1 cellular context compared by ENCODE assay signal in genomic region chr16:54628796-54629625, GRCh38.
A peak's percentile ranks its signal among the peaks of the same experiment; 100 is the strongest.
TF ChIP-seq lines count a peak whose summit lies in the region.

No MANE protein-coding gene starts in this region.

TF ChIP-seq in HepG2, 621 proteins besides CTCF, POLR2A, EP300 and RAD21 (continued from another document and continues in another):
- no peak for TF ChIP-seq ZNF564 (CRISPR knock-in tag; IDR thresholded peaks at IDR 0.05)
- TF ChIP-seq MXD3 (CRISPR knock-in tag; IDR thresholded peaks at IDR 0.05), result no peak
- peak; percentile 70 for TF ChIP-seq MEF2D (CRISPR knock-in tag; IDR thresholded peaks at IDR 0.05)
- TF ChIP-seq ZNF446 (CRISPR knock-in tag; IDR thresholded peaks at IDR 0.05), result no peak
- TF ChIP-seq ZFP1 (CRISPR knock-in tag; IDR thresholded peaks at IDR 0.05), result 0 out of 2 replicates have a peak, but pooled peaks have one; percentile 64
- TF ChIP-seq, protein P1, sequence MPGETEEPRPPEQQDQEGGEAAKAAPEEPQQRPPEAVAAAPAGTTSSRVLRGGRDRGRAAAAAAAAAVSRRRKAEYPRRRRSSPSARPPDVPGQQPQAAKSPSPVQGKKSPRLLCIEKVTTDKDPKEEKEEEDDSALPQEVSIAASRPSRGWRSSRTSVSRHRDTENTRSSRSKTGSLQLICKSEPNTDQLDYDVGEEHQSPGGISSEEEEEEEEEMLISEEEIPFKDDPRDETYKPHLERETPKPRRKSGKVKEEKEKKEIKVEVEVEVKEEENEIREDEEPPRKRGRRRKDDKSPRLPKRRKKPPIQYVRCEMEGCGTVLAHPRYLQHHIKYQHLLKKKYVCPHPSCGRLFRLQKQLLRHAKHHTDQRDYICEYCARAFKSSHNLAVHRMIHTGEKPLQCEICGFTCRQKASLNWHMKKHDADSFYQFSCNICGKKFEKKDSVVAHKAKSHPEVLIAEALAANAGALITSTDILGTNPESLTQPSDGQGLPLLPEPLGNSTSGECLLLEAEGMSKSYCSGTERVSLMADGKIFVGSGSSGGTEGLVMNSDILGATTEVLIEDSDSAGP (CRISPR knock-in tag; IDR thresholded peaks at IDR 0.05; ENCODE audit: borderline replicate concordance), result no peak; the same call in 1 of the 2 replicates
- TF ChIP-seq, protein P2, sequence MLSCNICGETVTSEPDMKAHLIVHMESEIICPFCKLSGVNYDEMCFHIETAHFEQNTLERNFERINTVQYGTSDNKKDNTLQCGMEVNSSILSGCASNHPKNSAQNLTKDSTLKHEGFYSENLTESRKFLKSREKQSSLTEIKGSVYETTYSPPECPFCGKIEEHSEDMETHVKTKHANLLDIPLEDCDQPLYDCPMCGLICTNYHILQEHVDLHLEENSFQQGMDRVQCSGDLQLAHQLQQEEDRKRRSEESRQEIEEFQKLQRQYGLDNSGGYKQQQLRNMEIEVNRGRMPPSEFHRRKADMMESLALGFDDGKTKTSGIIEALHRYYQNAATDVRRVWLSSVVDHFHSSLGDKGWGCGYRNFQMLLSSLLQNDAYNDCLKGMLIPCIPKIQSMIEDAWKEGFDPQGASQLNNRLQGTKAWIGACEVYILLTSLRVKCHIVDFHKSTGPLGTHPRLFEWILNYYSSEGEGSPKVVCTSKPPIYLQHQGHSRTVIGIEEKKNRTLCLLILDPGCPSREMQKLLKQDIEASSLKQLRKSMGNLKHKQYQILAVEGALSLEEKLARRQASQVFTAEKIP (CRISPR knock-in tag; IDR thresholded peaks at IDR 0.05; ENCODE audit: borderline replicate concordance), result no peak
- no peak for TF ChIP-seq PRDM4 (CRISPR knock-in tag; IDR thresholded peaks at IDR 0.05; ENCODE audit: borderline replicate concordance)
- TF ChIP-seq SP1 (IDR thresholded peaks at IDR 0.05), result no peak
- TF ChIP-seq SP1 (CRISPR knock-in tag; IDR thresholded peaks at IDR 0.05), result no peak
- peak; percentile 59; the same call in 1 of the 2 replicates for TF ChIP-seq ZBTB33 (CRISPR knock-in tag; IDR thresholded peaks at IDR 0.05)
- no peak for TF ChIP-seq NFYB (CRISPR knock-in tag; IDR thresholded peaks at IDR 0.05)
- TF ChIP-seq ZBTB10 (CRISPR knock-in tag; IDR thresholded peaks at IDR 0.05; ENCODE audit: borderline replicate concordance), result no peak
- TF ChIP-seq ZNF260 (CRISPR knock-in tag; IDR thresholded peaks at IDR 0.05; ENCODE audit: borderline replicate concordance, low read depth), result no peak
- peak; percentile 72; the same call in 1 of the 2 replicates for TF ChIP-seq MED1 (CRISPR knock-in tag; IDR thresholded peaks at IDR 0.05)
- TF ChIP-seq RARA (CRISPR knock-in tag; IDR thresholded peaks at IDR 0.05), result peak; percentile 88
- TF ChIP-seq NCOA1 (CRISPR knock-in tag; IDR thresholded peaks at IDR 0.05), result no peak
- peak; percentile 70 for TF ChIP-seq SIX4 (CRISPR knock-in tag; IDR thresholded peaks at IDR 0.05)
- TF ChIP-seq ZKSCAN1 (IDR thresholded peaks at IDR 0.05; ENCODE audit: low read length), result no peak; the same call in 1 of the 2 replicates
- peak; percentile 94 for TF ChIP-seq NCOR1 (IDR thresholded peaks at IDR 0.05; ENCODE audit: borderline replicate concordance, low read length)
- no peak for TF ChIP-seq KLF15 (CRISPR knock-in tag; IDR thresholded peaks at IDR 0.05; ENCODE audit: borderline replicate concordance)
- no peak for TF ChIP-seq PCBP2 (optimal IDR thresholded peaks at IDR 0.05; ENCODE audit: low read depth, low read length, poor library complexity, severe bottlenecking)
- TF ChIP-seq CEBPG (CRISPR knock-in tag; IDR thresholded peaks at IDR 0.05), result peak; percentile 82
- TF ChIP-seq ZNF691 (CRISPR knock-in tag; IDR thresholded peaks at IDR 0.05; ENCODE audit: borderline replicate concordance, low read depth), result no peak
- no peak for TF ChIP-seq ZNF510 (CRISPR knock-in tag; IDR thresholded peaks at IDR 0.05; ENCODE audit: low read depth)
- TF ChIP-seq TRAFD1 (CRISPR knock-in tag; IDR thresholded peaks at IDR 0.05; ENCODE audit: borderline replicate concordance), result no peak
- peak; percentile 92; the same call in 1 of the 2 replicates for TF ChIP-seq ZNF614 (CRISPR knock-in tag; IDR thresholded peaks at IDR 0.05; ENCODE audit: borderline replicate concordance)
- no peak for TF ChIP-seq ZNF337 (CRISPR knock-in tag; IDR thresholded peaks at IDR 0.05; ENCODE audit: borderline replicate concordance, low read depth)
- TF ChIP-seq PHB2 (IDR thresholded peaks at IDR 0.05; ENCODE audit: partially characterized antibody), result no peak
- TF ChIP-seq ZNF232 (CRISPR knock-in tag; IDR thresholded peaks at IDR 0.05; ENCODE audit: borderline replicate concordance), result no peak; the same call in 1 of the 2 replicates
- TF ChIP-seq, protein P3, sequence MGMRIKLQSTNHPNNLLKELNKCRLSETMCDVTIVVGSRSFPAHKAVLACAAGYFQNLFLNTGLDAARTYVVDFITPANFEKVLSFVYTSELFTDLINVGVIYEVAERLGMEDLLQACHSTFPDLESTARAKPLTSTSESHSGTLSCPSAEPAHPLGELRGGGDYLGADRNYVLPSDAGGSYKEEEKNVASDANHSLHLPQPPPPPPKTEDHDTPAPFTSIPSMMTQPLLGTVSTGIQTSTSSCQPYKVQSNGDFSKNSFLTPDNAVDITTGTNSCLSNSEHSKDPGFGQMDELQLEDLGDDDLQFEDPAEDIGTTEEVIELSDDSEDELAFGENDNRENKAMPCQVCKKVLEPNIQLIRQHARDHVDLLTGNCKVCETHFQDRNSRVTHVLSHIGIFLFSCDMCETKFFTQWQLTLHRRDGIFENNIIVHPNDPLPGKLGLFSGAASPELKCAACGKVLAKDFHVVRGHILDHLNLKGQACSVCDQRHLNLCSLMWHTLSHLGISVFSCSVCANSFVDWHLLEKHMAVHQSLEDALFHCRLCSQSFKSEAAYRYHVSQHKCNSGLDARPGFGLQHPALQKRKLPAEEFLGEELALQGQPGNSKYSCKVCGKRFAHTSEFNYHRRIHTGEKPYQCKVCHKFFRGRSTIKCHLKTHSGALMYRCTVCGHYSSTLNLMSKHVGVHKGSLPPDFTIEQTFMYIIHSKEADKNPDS (CRISPR knock-in tag; IDR thresholded peaks at IDR 0.05), result no peak
- no peak for TF ChIP-seq TSC22D2 (CRISPR knock-in tag; IDR thresholded peaks at IDR 0.05; ENCODE audit: borderline replicate concordance)
- TF ChIP-seq PHF5A (CRISPR knock-in tag; IDR thresholded peaks at IDR 0.05; ENCODE audit: low read depth, unreplicated experiment), result no peak
- no peak for TF ChIP-seq HOXA7 (CRISPR knock-in tag; IDR thresholded peaks at IDR 0.05)
- no peak for TF ChIP-seq ZNF296 (CRISPR knock-in tag; conservative IDR thresholded peaks at IDR 0.05)
- TF ChIP-seq ZNF34 (CRISPR knock-in tag; IDR thresholded peaks at IDR 0.05; ENCODE audit: borderline replicate concordance), result peak; percentile 69; the same call in 1 of the 2 replicates
- peak; percentile 66 for TF ChIP-seq ZNF441 (CRISPR knock-in tag; IDR thresholded peaks at IDR 0.05; ENCODE audit: borderline replicate concordance)
- TF ChIP-seq DNMT3B (CRISPR knock-in tag; conservative IDR thresholded peaks at IDR 0.05), result 0 out of 2 replicates have a peak, but pooled peaks have one; percentile 57
- peak; percentile 51 for TF ChIP-seq ARID3A (IDR thresholded peaks at IDR 0.05; ENCODE audit: low read depth, low read length)
- TF ChIP-seq FLYWCH1 (CRISPR knock-in tag; IDR thresholded peaks at IDR 0.05), result 0 out of 2 replicates have a peak, but pooled peaks have one; percentile 67
- TF ChIP-seq MYC (CRISPR knock-in tag; IDR thresholded peaks at IDR 0.05; ENCODE audit: borderline replicate concordance), result peak; percentile 35; the same call in 1 of the 2 replicates
- TF ChIP-seq TOE1 (CRISPR knock-in tag; IDR thresholded peaks at IDR 0.05), result no peak
- TF ChIP-seq HDAC1 (CRISPR knock-in tag; IDR thresholded peaks at IDR 0.05), result peak; percentile 97
